Comparison of ENCODE assay signal across 30 cellular contexts in the genomic region with DNA sequence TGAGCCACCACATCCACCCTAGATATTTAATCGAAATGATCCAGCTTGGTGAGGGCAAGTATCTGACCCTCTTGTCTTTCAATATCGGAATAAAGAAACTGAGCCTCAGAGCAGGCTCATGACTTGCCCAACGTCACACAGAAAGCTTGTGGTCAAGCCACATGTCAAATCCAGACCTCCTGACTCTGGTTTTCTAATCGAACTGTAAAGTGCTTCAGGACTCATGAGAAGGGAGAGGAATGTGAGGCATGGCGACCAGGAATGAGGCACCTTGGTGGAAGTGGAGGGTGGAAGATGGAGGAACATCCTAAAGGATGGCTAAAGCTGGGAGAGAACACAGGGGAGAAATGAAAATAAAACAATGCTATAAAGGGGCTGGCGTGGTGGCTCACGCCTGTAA. TPM values are rescaled to one million over a fixed set of nuclear protein-coding genes. Genes with fewer than 3 reads are reported as not detected.
"Had no signal": no experiment of that assay in that cellular context is flagged by ENCODE, and none has a peak within 500 bp of the region (broad histone marks: within the 10 kb centered on the region; RNA-seq: fewer than 3 reads in every experiment).

No MANE protein-coding gene starts in this region.

- H3K9me3 ChIP-seq: esophagus muscularis mucosa, heart right ventricle, lower lobe of right lung, psoas muscle, spleen, testis, tibial artery, upper lobe of left lung had no signal

- H3K27ac Mint-ChIP-seq: natural killer cell treated with Interleukin-12 subunit alpha and Interleukin-12 subunit beta and Interleukin-15 and Interleukin-18, amount 100 ng/mL, for 72 hours; stimulated activated memory B cell treated with anti-CD40 and anti-IgM and Interleukin-4, amounts not matched to agents 10 μg/mL and 1 μg/mL and 100 μg/mL, for 72 hours had no signal

- H3K36me3 Mint-ChIP-seq: immature natural killer cell; natural killer cell treated with Interleukin-12 subunit alpha and Interleukin-12 subunit beta and Interleukin-15 and Interleukin-18, amount 100 ng/mL, for 72 hours; stimulated activated memory B cell treated with anti-CD40 and anti-IgM and Interleukin-4, amounts not matched to agents 10 μg/mL and 1 μg/mL and 100 μg/mL, for 72 hours had no signal

- H3K36me3 ChIP-seq: esophagus muscularis mucosa, heart right ventricle, lower lobe of right lung, spleen, tibial artery, upper lobe of left lung had no signal

- H3K27me3 ChIP-seq: foreskin keratinocyte, spleen, testis, upper lobe of left lung had no signal

- ATAC-seq: foreskin keratinocyte; heart right ventricle; left ventricle myocardium superior; lower lobe of right lung; natural killer cell treated with Interleukin-12 subunit alpha and Interleukin-12 subunit beta and Interleukin-15 and Interleukin-18, amount 100 ng/mL, for 72 hours; psoas muscle; right cardiac atrium; stimulated activated memory B cell treated with anti-CD40 and anti-IgM and Interleukin-4, amounts not matched to agents 10 μg/mL and 1 μg/mL and 100 μg/mL, for 72 hours; stimulated activated naive CD8-positive, alpha-beta T cell treated with anti-CD3 and anti-CD28 coated beads, Interleukin-15, Interleukin-2, amounts not matched to agents 100 U/mL and 50 U/mL, for 24 hours had no signal

- H3K4me1 Mint-ChIP-seq: immature natural killer cell, neural crest cell had no signal

- H3K4me3 Mint-ChIP-seq: immature natural killer cell; natural killer cell treated with Interleukin-12 subunit alpha and Interleukin-12 subunit beta and Interleukin-15 and Interleukin-18, amount 100 ng/mL, for 72 hours; neural crest cell; stimulated activated memory B cell treated with anti-CD40 and anti-IgM and Interleukin-4, amounts not matched to agents 10 μg/mL and 1 μg/mL and 100 μg/mL, for 72 hours had no signal

- DNase-seq: dermis blood vessel endothelial cell; effector memory CD4-positive, alpha-beta T cell; foreskin keratinocyte; glutamatergic neuron; heart right ventricle; hippocampal formation; immature natural killer cell; left ventricle myocardium superior; lower lobe of right lung; right cardiac atrium; stimulated activated CD4-positive, alpha-beta T cell treated with anti-CD3 and anti-CD28 coated beads, Interleukin-4, amount 100 ng/mL, for 4 hours; stimulated activated naive CD8-positive, alpha-beta T cell treated with anti-CD3 and anti-CD28 coated beads, Interleukin-15, Interleukin-2, amounts not matched to agents 100 U/mL and 50 U/mL, for 24 hours; substantia nigra; testis; tibial artery; upper lobe of left lung had no signal

- H3K9me3 Mint-ChIP-seq: immature natural killer cell; natural killer cell treated with Interleukin-12 subunit alpha and Interleukin-12 subunit beta and Interleukin-15 and Interleukin-18, amount 100 ng/mL, for 72 hours; neural crest cell; stimulated activated memory B cell treated with anti-CD40 and anti-IgM and Interleukin-4, amounts not matched to agents 10 μg/mL and 1 μg/mL and 100 μg/mL, for 72 hours had no signal

- H3K27ac ChIP-seq: coronary artery, esophagus muscularis mucosa, foreskin keratinocyte, heart right ventricle, lower lobe of right lung, psoas muscle, skin epidermis, spleen, testis, tibial artery, upper lobe of left lung had no signal

- H3K4me1 ChIP-seq: esophagus muscularis mucosa, lower lobe of right lung, psoas muscle, testis, tibial artery had no signal

- H3K4me3 ChIP-seq: coronary artery, esophagus muscularis mucosa, heart right ventricle, lower lobe of right lung, psoas muscle, skin epidermis, spleen, testis, tibial artery, upper lobe of left lung had no signal

- FAIRE-seq: endothelial cell of umbilical vein, keratinocyte, urothelium cell line had no signal

RNA-seq across cellular contexts. Expression of a gene that starts 46.3 kb away (rescaled TPM):
- total RNA-seq: dermis blood vessel endothelial cell; endothelial cell of umbilical vein; esophagus muscularis mucosa; fibroblast of lung; foreskin keratinocyte; heart right ventricle; left ventricle myocardium superior; mononuclear cell; natural killer cell treated with Interleukin-12 subunit alpha and Interleukin-12 subunit beta and Interleukin-15 and Interleukin-18, amount 100 ng/mL, for 72 hours; neural crest cell; osteoblast; psoas muscle; right cardiac atrium; spleen had no signal
- polyA plus RNA-seq: endothelial cell of umbilical vein, fibroblast of lung, foreskin keratinocyte, immature natural killer cell, keratinocyte, spleen had no signal
